In genomic region chr16:69397821-69398521, GRCh38 we compare ENCODE assay signal across 9 cellular contexts. TPM values are rescaled to one million over a fixed set of nuclear protein-coding genes. Genes with fewer than 3 reads are reported as not detected.
DNase-seq lines count a peak whose midpoint lies in the region; ATAC-seq, FAIRE-seq and TF ChIP-seq lines count a peak whose summit lies in the region.
"Had no signal": no experiment of that assay in that cellular context is flagged by ENCODE, and none has a peak within 500 bp of the region (broad histone marks: within the 10 kb centered on the region; RNA-seq: fewer than 3 reads in every experiment).

No MANE protein-coding gene starts in this region.

- H3K27me3 Mint-ChIP-seq in nephron (ENCODE audit: low read depth), result no peaks in the 10 kb centered on the region
- H3K27me3 Mint-ChIP-seq: memory B cell had no signal

- peak; percentile 21 for FAIRE-seq in A204.1 (lab: Jason Lieb, UNC)

- peak overlapping the region; percentile 41 to 75 (median 49) for H3K4me3 Mint-ChIP-seq in nephron
- H3K4me3 Mint-ChIP-seq: memory B cell had no signal

- peaks cover 65% of the 10 kb centered on the region for H3K4me1 Mint-ChIP-seq in nephron

- DNase-seq in GM12864 (ENCODE audit: low read depth), result no peak
- peak; percentile 38 for DNase-seq in RWPE1 (ENCODE audit: low spot score)
- no peak for DNase-seq in activated naive CD4-positive, alpha-beta T cell treated with Interleukin-2 at 50 U/mL for 16 hours

- no peak overlapping the region for H3K4me3 ChIP-seq in GM12864 (ENCODE audit: low read depth, low read length)

- TF ChIP-seq CTCF in GM12864 (IDR thresholded peaks at IDR 0.05; ENCODE audit: low read depth, low read length, missing control alignments) (peak; percentile 54), RWPE1 (conservative IDR thresholded peaks at IDR 0.05; ENCODE audit: low read depth) (no peak; the same call in 1 of the 2 replicates), nephron (IDR thresholded peaks at IDR 0.05; ENCODE audit: unreplicated experiment in 3 of 3) (peak; percentile 53 to 67 (median 64))

- H3K27ac ChIP-seq in RWPE1, result peak overlapping the region; percentile 7; the same call in 1 of the 2 replicates

- no peaks in the 10 kb centered on the region for H3K36me3 Mint-ChIP-seq in nephron (ENCODE audit: low read depth)
- H3K36me3 Mint-ChIP-seq: memory B cell had no signal

- no peaks in the 10 kb centered on the region for H3K9me3 Mint-ChIP-seq in nephron
- H3K9me3 Mint-ChIP-seq: memory B cell had no signal

- CTCF ChIA-PET in RWPE1 (lab: Yijun Ruan, JAX), result interaction anchor here (0.6 kb wide), 1 partner anchor 21 kb away, joined by 6 read pairs; no protein-coding TSS in a partner anchor

- POLR2A ChIA-PET in RWPE1 (lab: Yijun Ruan, JAX; ENCODE audit: low non-redundant PET), result no interaction called here

- peak overlapping the region; percentile 96 to 100 (median 100) for H3K27ac Mint-ChIP-seq in nephron
- H3K27ac Mint-ChIP-seq: memory B cell had no signal

- ATAC-seq in esophagus mucosa, result peak; percentile 50
- ATAC-seq in HG03460 (IDR thresholded peaks at IDR 0.05; ENCODE audit: unreplicated experiment), result no peak
- no peak for ATAC-seq in GM21367 (IDR thresholded peaks at IDR 0.05; ENCODE audit: unreplicated experiment)

RNA-seq across cellular contexts. Expression of gene TERF2, which starts 12.2 kb away (rescaled TPM):
- 19.7 TPM for total RNA-seq in esophagus mucosa

RNA-seq across cellular contexts. Expression of gene CYB5B, which starts 26.4 kb away (rescaled TPM):
- total RNA-seq in esophagus mucosa, result 83.7 TPM

RNA-seq across cellular contexts. Expression of gene TMED6, which starts 46.4 kb away (rescaled TPM):
- 0.52 TPM for total RNA-seq in esophagus mucosa

RNA-seq across cellular contexts. Expression of gene NIP7, which starts 58.4 kb away (rescaled TPM):
- 29.0 TPM for total RNA-seq in esophagus mucosa

RNA-seq across cellular contexts. Expression of gene COG8, which starts 58.6 kb away (rescaled TPM):
- 18.4 TPM for total RNA-seq in esophagus mucosa
